In the genomic region with DNA sequence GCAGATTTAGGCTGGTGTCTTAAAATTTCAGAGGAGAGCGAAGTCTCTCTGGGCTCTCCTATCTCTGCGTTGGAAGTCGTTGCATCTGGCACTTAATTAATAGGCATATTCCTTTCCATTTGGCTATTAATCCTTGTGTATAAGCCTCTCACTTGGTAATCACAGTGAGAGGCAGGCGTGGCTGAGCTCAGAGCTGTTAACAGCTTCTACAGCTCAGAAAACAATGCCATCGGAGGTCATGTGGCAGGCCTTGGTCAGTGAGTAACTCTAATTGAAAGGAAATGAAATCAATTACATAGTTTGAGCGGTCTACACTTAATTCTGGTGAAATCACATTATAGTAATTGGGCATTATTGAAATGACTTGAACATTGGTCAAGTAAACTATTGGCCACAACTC, we compare ENCODE assay signal across 28 cellular contexts.
"Had no signal": no experiment of that assay in that cellular context is flagged by ENCODE, and none has a peak within 500 bp of the region (broad histone marks: within the 10 kb centered on the region; RNA-seq: fewer than 3 reads in every experiment).

No MANE protein-coding gene starts in this region.

- H3K4me3 Mint-ChIP-seq: effector memory CD8-positive, alpha-beta T cell; mesothelial cell of epicardium; naive B cell; natural killer cell treated with Interleukin-12 subunit alpha and Interleukin-12 subunit beta and Interleukin-15 and Interleukin-18, amount 100 ng/mL, for 72 hours; neural crest cell; stimulated activated memory B cell treated with anti-CD40 and anti-IgM and Interleukin-4, amounts not matched to agents 10 μg/mL and 1 μg/mL and 100 μg/mL, for 72 hours had no signal

- H3K9ac ChIP-seq: parathyroid adenoma had no signal

- DNase-seq: effector memory CD8-positive, alpha-beta T cell; erythroblast; esophagus squamous epithelium; foreskin melanocyte; glutamatergic neuron; heart right ventricle; hippocampal formation; left cardiac atrium; left lung; mesenchymal stem cell; mucosa of descending colon; naive B cell; right cardiac atrium; sigmoid colon; stimulated activated CD4-positive, alpha-beta T cell treated with anti-CD3 and anti-CD28 coated beads, Interleukin-2, amount 100 ng/mL, for 24 hours; stimulated activated CD4-positive, alpha-beta T cell treated with anti-CD3 and anti-CD28 coated beads, Interleukin-4, amount 100 ng/mL, for 4 hours; stimulated activated naive CD8-positive, alpha-beta T cell treated with anti-CD3 and anti-CD28 coated beads, Interleukin-15, Interleukin-2, amounts not matched to agents 100 U/mL and 50 U/mL, for 24 hours; substantia nigra; upper lobe of left lung had no signal

- H3K4me3 ChIP-seq: coronary artery, esophagus squamous epithelium, heart right ventricle, left lung, mucosa of descending colon, sigmoid colon, thoracic aorta, tibial nerve, upper lobe of left lung had no signal

- H3K27me3 ChIP-seq: esophagus squamous epithelium, sigmoid colon, tibial nerve, upper lobe of left lung had no signal

- H3K4me1 ChIP-seq: esophagus squamous epithelium, heart right ventricle, left lung, parathyroid adenoma, sigmoid colon, tibial nerve, upper lobe of left lung had no signal

- H3K27ac Mint-ChIP-seq: effector memory CD8-positive, alpha-beta T cell; mesothelial cell of epicardium; naive B cell; natural killer cell treated with Interleukin-12 subunit alpha and Interleukin-12 subunit beta and Interleukin-15 and Interleukin-18, amount 100 ng/mL, for 72 hours; progenitor cell of endocrine pancreas; stimulated activated memory B cell treated with anti-CD40 and anti-IgM and Interleukin-4, amounts not matched to agents 10 μg/mL and 1 μg/mL and 100 μg/mL, for 72 hours had no signal

- ATAC-seq: effector memory CD8-positive, alpha-beta T cell; left cardiac atrium; left lung; mucosa of descending colon; right cardiac atrium; stimulated activated memory B cell treated with anti-CD40 and anti-IgM and Interleukin-4, amounts not matched to agents 10 μg/mL and 1 μg/mL and 100 μg/mL, for 72 hours; stimulated activated naive CD8-positive, alpha-beta T cell treated with anti-CD3 and anti-CD28 coated beads, Interleukin-15, Interleukin-2, amounts not matched to agents 100 U/mL and 50 U/mL, for 24 hours had no signal

- H3K36me3 Mint-ChIP-seq: mesothelial cell of epicardium; natural killer cell treated with Interleukin-12 subunit alpha and Interleukin-12 subunit beta and Interleukin-15 and Interleukin-18, amount 100 ng/mL, for 72 hours; stimulated activated memory B cell treated with anti-CD40 and anti-IgM and Interleukin-4, amounts not matched to agents 10 μg/mL and 1 μg/mL and 100 μg/mL, for 72 hours had no signal

- H3K9me3 Mint-ChIP-seq: effector memory CD8-positive, alpha-beta T cell had no signal

- H3K9me3 ChIP-seq: esophagus squamous epithelium, heart right ventricle, left lung, mucosa of descending colon, sigmoid colon, thoracic aorta, tibial nerve, upper lobe of left lung had no signal

- H3K36me3 ChIP-seq: esophagus squamous epithelium, heart right ventricle, left lung, sigmoid colon, thoracic aorta, tibial nerve, upper lobe of left lung had no signal

- H3K79me2 ChIP-seq: parathyroid adenoma had no signal

- H2AFZ ChIP-seq: parathyroid adenoma had no signal

- H3K27ac ChIP-seq: coronary artery, esophagus squamous epithelium, heart right ventricle, left lung, parathyroid adenoma, sigmoid colon, thoracic aorta, tibial nerve, upper lobe of left lung had no signal

- H3K4me1 Mint-ChIP-seq: mesothelial cell of epicardium; neural crest cell; stimulated activated memory B cell treated with anti-CD40 and anti-IgM and Interleukin-4, amounts not matched to agents 10 μg/mL and 1 μg/mL and 100 μg/mL, for 72 hours had no signal
